17 cellular contexts compared by ENCODE assay signal in genomic region chr1:2350911-2351655, GRCh38. TPM values are rescaled to one million over a fixed set of nuclear protein-coding genes. Genes with fewer than 3 reads are reported as not detected.
DNase-seq lines count a peak whose midpoint lies in the region; ATAC-seq and TF ChIP-seq lines count a peak whose summit lies in the region.
"Had no signal": no experiment of that assay in that cellular context is flagged by ENCODE, and none has a peak within 500 bp of the region (broad histone marks: within the 10 kb centered on the region; RNA-seq: fewer than 3 reads in every experiment).

No MANE protein-coding gene starts in this region.

- peaks cover 6% of the 10 kb centered on the region for H3K27me3 Mint-ChIP-seq in nephron progenitor cell (ENCODE audit: low read depth, poor library complexity)

- no peak for TF ChIP-seq CTCF in right atrium auricular region (IDR thresholded peaks at IDR 0.05)
- TF ChIP-seq CTCF in nephron progenitor cell (IDR thresholded peaks at IDR 0.05) = no peak
- TF ChIP-seq CTCF in spleen (IDR thresholded peaks at IDR 0.05 in 8 of 11, conservative IDR thresholded peaks at IDR 0.05 in 3 of 11) = no peak

- H3K4me3 ChIP-seq in right atrium auricular region (no peak overlapping the region), spleen (no peak overlapping the region)

- no peak overlapping the region for H3K4me3 Mint-ChIP-seq in nephron progenitor cell

- ATAC-seq in Right ventricle myocardium inferior (no peak), GM19397 (IDR thresholded peaks at IDR 0.05; ENCODE audit: unreplicated experiment) (no peak)

- intact Hi-C loops in Right ventricle myocardium inferior (cut with DNase I) = no loop called here
- intact Hi-C loops in cardiac septum (cut with DNase I) = no loop called here
- intact Hi-C loops in spleen (cut with DNase I; ENCODE audit: low total_unique reads) = no loop called here

- no peaks in the 10 kb centered on the region for H3K36me3 Mint-ChIP-seq in nephron progenitor cell (ENCODE audit: low read depth)

- H3K36me3 ChIP-seq in right atrium auricular region = no peaks in the 10 kb centered on the region
- H3K36me3 ChIP-seq in spleen = no peaks in the 10 kb centered on the region

- H3K9me3 Mint-ChIP-seq in nephron progenitor cell = no peaks in the 10 kb centered on the region

- peak; percentile 52 for DNase-seq in Right ventricle myocardium inferior (ENCODE audit: missing footprints)
- DNase-seq in right atrium auricular region (ENCODE audit: low spot score) = no peak
- peak; percentile 56 for DNase-seq in cardiac septum (ENCODE audit: low spot score)
- DNase-seq in nephron progenitor cell = peak; percentile 5
- peak; percentile 59 for DNase-seq in spleen
- no peak for DNase-seq in effector CD4-positive, alpha-beta T cell
- no peak for DNase-seq in activated effector memory CD4-positive, alpha-beta T cell treated with anti-CD3 and anti-CD28 coated beads, Interleukin-2, amount 50 U/mL, for 16 hours
- DNase-seq: C1 segment of cervical spinal cord, COR-L47, DMS153, EL, H7, Karpas-422, NCI-H187 treated with DMSO at 0.1 percent for 48 hours, NCI-H2171 treated with DMSO at 0.1 percent for 48 hours, NCI-H82 had no signal

- H3K4me1 Mint-ChIP-seq in nephron progenitor cell = peaks cover 53% of the 10 kb centered on the region

- no peaks in the 10 kb centered on the region for H3K27me3 ChIP-seq in right atrium auricular region
- no peaks in the 10 kb centered on the region for H3K27me3 ChIP-seq in spleen (replicated peaks in 1 of 7)

- WGBS in spleen, 5 donors = 81 to 90% (median 86%) methylated on average over 20 to 31 of the region's 31 CpGs

- H3K9me3 ChIP-seq in right atrium auricular region (no peaks in the 10 kb centered on the region), spleen (no peaks in the 10 kb centered on the region)

- peak overlapping the region; percentile 8 for H3K27ac Mint-ChIP-seq in nephron progenitor cell

- peaks cover 0 to 10% of the 10 kb centered on the region in 2 donors for H3K4me1 ChIP-seq in right atrium auricular region
- H3K4me1 ChIP-seq in spleen = no peaks in the 10 kb centered on the region

- TF ChIP-seq POLR2A in spleen (IDR thresholded peaks at IDR 0.05) = no peak

- no peak overlapping the region for H3K27ac ChIP-seq in right atrium auricular region
- no peak overlapping the region for H3K27ac ChIP-seq in spleen

RNA-seq across cellular contexts. Expression of gene MORN1, which starts 40.3 kb away (rescaled TPM):
- total RNA-seq in Right ventricle myocardium inferior (4.9 TPM), right atrium auricular region (1 to 10 TPM; 2.2 to 3.8 TPM), cardiac septum (3.6 TPM), spleen (10 to 100 TPM in 2 of 7 donors, 1 to 10 TPM in 5; 5.9 to 13.5 (median 8.4) TPM)
- polyA plus RNA-seq in spleen = 1 to 10 TPM; 1.9 to 5.8 (median 2.2) TPM

RNA-seq across cellular contexts. Expression of gene RER1, which starts 40.6 kb away (rescaled TPM):
- total RNA-seq in Right ventricle myocardium inferior (85.8 TPM), right atrium auricular region (10 to 100 TPM; 38.8 to 47.2 TPM), cardiac septum (81.9 TPM), spleen (100 to 1,000 TPM in 3 of 7 donors, 10 to 100 TPM in 4; 70.1 to 131 (median 91.8) TPM)
- polyA plus RNA-seq in spleen = 10 to 100 TPM; 51.1 to 77.0 (median 68.7) TPM

Comparison
In these comparisons a context has a peak if more than half of its experiments do, and no peak if none do; other contexts are left out.
1. DNase-seq: peak in Right ventricle myocardium inferior (single experiment), cardiac septum (single experiment), nephron progenitor cell (single experiment) and spleen (single experiment); none in right atrium auricular region (single experiment), effector CD4-positive, alpha-beta T cell (single experiment) and activated effector memory CD4-positive, alpha-beta T cell treated with anti-CD3 and anti-CD28 coated beads, Interleukin-2, amount 50 U/mL, for 16 hours (single experiment).